29 cellular contexts compared by ENCODE assay signal in the genomic region with DNA sequence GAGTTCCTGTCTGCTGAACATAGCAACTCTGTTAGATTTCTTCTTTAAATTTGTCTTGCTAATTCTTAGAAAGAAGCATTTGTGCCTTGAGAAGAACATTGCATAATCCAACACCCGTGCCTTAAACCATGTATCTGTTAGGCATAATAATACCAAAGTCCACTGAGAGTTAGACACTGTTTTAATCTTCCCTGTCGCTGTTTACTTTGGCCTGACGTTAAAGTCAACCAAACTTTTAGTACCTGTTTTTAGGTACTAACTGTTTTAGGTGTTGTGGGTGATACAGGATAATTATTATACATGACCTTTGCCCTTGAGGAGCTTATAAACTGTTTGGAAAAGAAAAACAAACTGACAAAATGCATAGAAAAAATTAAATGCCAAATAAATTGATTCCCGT. TPM values are rescaled to one million over a fixed set of nuclear protein-coding genes. Genes with fewer than 3 reads are reported as not detected.
A peak's percentile ranks its signal among the peaks of the same experiment; 100 is the strongest.
DNase-seq lines count a peak whose midpoint lies in the region; ATAC-seq, FAIRE-seq and TF ChIP-seq lines count a peak whose summit lies in the region.
"Had no signal": no experiment of that assay in that cellular context is flagged by ENCODE, and none has a peak within 500 bp of the region (broad histone marks: within the 10 kb centered on the region; RNA-seq: fewer than 3 reads in every experiment).

No MANE protein-coding gene starts in this region.

- H3K36me3 ChIP-seq in MM.1S (replicated peaks; ENCODE audit: insufficient read depth, low read length): no peaks in the 10 kb centered on the region
- H3K36me3 ChIP-seq: thyroid gland had no signal

- H3K36me3 Mint-ChIP-seq in WTC11: peaks cover 4% of the 10 kb centered on the region
- peaks cover 22% of the 10 kb centered on the region for H3K36me3 Mint-ChIP-seq in mesothelial cell of epicardium
- H3K36me3 Mint-ChIP-seq in stimulated activated naive B cell treated with anti-CD40 and anti-IgM and Interleukin-4, amounts not matched to agents 10 μg/mL and 1 μg/mL and 100 μg/mL, for 72 hours: peaks cover 14 to 16% of the 10 kb centered on the region in 2 donors

- H3K4me1 Mint-ChIP-seq in WTC11: no peaks in the 10 kb centered on the region
- H3K4me1 Mint-ChIP-seq in mesothelial cell of epicardium: peaks cover 17% of the 10 kb centered on the region
- H3K4me1 Mint-ChIP-seq in stimulated activated naive B cell treated with anti-CD40 and anti-IgM and Interleukin-4, amounts not matched to agents 10 μg/mL and 1 μg/mL and 100 μg/mL, for 72 hours: peaks cover 26 to 34% of the 10 kb centered on the region in 2 donors

- FAIRE-seq in GM12891 (lab: Jason Lieb, UNC): no peak
- FAIRE-seq: K562, RCC 7860 had no signal

- no peak overlapping the region for H2AFZ ChIP-seq in MM.1S (ENCODE audit: low read length)
- H2AFZ ChIP-seq: parathyroid adenoma had no signal

- DNase-seq in MM.1S (no peak), WTC11 (ENCODE audit: low spot score) (no peak), mesothelial cell of epicardium (ENCODE audit: low spot score in 2 of 2, unreplicated experiment in 2 of 2) (no peak), NCI-H2107 treated with DMSO at 0.1 percent for 48 hours (lab: John Stamatoyannopoulos, UW; ENCODE audit: unreplicated experiment) (no peak), GM12891 (ENCODE audit: insufficient read length, low spot score) (no peak)
- DNase-seq in stimulated activated naive B cell treated with anti-CD40 and anti-IgM and Interleukin-4, amounts not matched to agents 10 μg/mL and 1 μg/mL and 100 μg/mL, for 72 hours: no peak
- DNase-seq: activated CD4-positive, alpha-beta memory T cell treated with anti-CD3 and anti-CD28 coated beads for 36 hours; activated naive CD4-positive, alpha-beta T cell; activated T-cell treated with anti-CD3 and anti-CD28 coated beads for 4 hours; AML-193; amniotic stem cell; dermis blood vessel endothelial cell; foreskin fibroblast; NCI-H1048; NCI-H187 treated with DMSO at 0.1 percent for 48 hours; NCI-H2227 treated with DMSO at 0.1 percent for 48 hours; NCI-H774; stimulated activated CD4-positive, alpha-beta T cell treated with anti-CD3 and anti-CD28 coated beads, Interleukin-2, amount 100 ng/mL, for 24 hours; stimulated activated naive CD4-positive, alpha-beta T cell treated with Interleukin-2 at 50 U/mL for 16 hours; T-helper 17 cell; thyroid gland had no signal

- H3K9me3 Mint-ChIP-seq in WTC11 (peaks cover 6% of the 10 kb centered on the region), mesothelial cell of epicardium (peaks cover 9% of the 10 kb centered on the region)
- peaks cover under 1 to 3% of the 10 kb centered on the region in 2 donors for H3K9me3 Mint-ChIP-seq in stimulated activated naive B cell treated with anti-CD40 and anti-IgM and Interleukin-4, amounts not matched to agents 10 μg/mL and 1 μg/mL and 100 μg/mL, for 72 hours
- H3K9me3 Mint-ChIP-seq: activated CD4-positive, alpha-beta memory T cell treated with anti-CD3 and anti-CD28 coated beads for 36 hours had no signal

- peaks cover 33% of the 10 kb centered on the region for H3K4me1 ChIP-seq in MM.1S (ENCODE audit: low read length)
- H3K4me1 ChIP-seq: parathyroid adenoma, SJSA1, thyroid gland had no signal

- no peak overlapping the region for H3K4me3 Mint-ChIP-seq in WTC11
- H3K4me3 Mint-ChIP-seq in mesothelial cell of epicardium: no peak overlapping the region
- H3K4me3 Mint-ChIP-seq in stimulated activated naive B cell treated with anti-CD40 and anti-IgM and Interleukin-4, amounts not matched to agents 10 μg/mL and 1 μg/mL and 100 μg/mL, for 72 hours: peak overlapping the region in 1 of 2 donors; percentile 10
- H3K4me3 Mint-ChIP-seq: activated CD4-positive, alpha-beta memory T cell treated with anti-CD3 and anti-CD28 coated beads for 36 hours; T-helper 17 cell had no signal

- TF ChIP-seq CTCF in MM.1S (IDR thresholded peaks at IDR 0.05; ENCODE audit: low read length) (no peak), WTC11 (IDR thresholded peaks at IDR 0.05) (no peak), mesothelial cell of epicardium (IDR thresholded peaks at IDR 0.05; ENCODE audit: unreplicated experiment) (no peak)

- 0 out of 2 replicates have a peak overlapping the region, but pooled peaks have one; percentile 15 for H3K27ac Mint-ChIP-seq in WTC11
- peak overlapping the region; percentile 30 for H3K27ac Mint-ChIP-seq in mesothelial cell of epicardium
- no peak overlapping the region for H3K27ac Mint-ChIP-seq in stimulated activated naive B cell treated with anti-CD40 and anti-IgM and Interleukin-4, amounts not matched to agents 10 μg/mL and 1 μg/mL and 100 μg/mL, for 72 hours
- H3K27ac Mint-ChIP-seq: activated CD4-positive, alpha-beta memory T cell treated with anti-CD3 and anti-CD28 coated beads for 36 hours; T-helper 17 cell had no signal

- POLR2A ChIA-PET in WTC11 (lab: Charles Lee): no interaction called here

- no peaks in the 10 kb centered on the region for H3K79me2 ChIP-seq in MM.1S (ENCODE audit: low read length)

- ATAC-seq in WTC11: no peak
- no peak for ATAC-seq in stimulated activated naive B cell treated with anti-CD40 and anti-IgM and Interleukin-4, amounts not matched to agents 10 μg/mL and 1 μg/mL and 100 μg/mL, for 72 hours (replicated peaks)
- no peak for ATAC-seq in GM21526 (IDR thresholded peaks at IDR 0.05; ENCODE audit: low FRiP score, unreplicated experiment)
- ATAC-seq: T-helper 17 cell had no signal

- peak overlapping the region; percentile 44; the same call in 1 of the 2 replicates for H3K4me2 ChIP-seq in MM.1S (ENCODE audit: low read depth, low read length)

- H3F3A ChIP-seq in MM.1S (ENCODE audit: insufficient read depth, low read length): peaks cover 21% of the 10 kb centered on the region

- no peaks in the 10 kb centered on the region for H4K20me1 ChIP-seq in MM.1S (ENCODE audit: insufficient read depth, low read length)

- no peaks in the 10 kb centered on the region for H3K27me3 ChIP-seq in MM.1S (replicated peaks; ENCODE audit: insufficient read depth, low read length)
- H3K27me3 ChIP-seq: SJSA1, thyroid gland had no signal

- peak overlapping the region; percentile 34; the same call in 1 of the 2 replicates for H3K27ac ChIP-seq in MM.1S (ENCODE audit: low read length)
- H3K27ac ChIP-seq: epithelial cell of prostate, parathyroid adenoma, SJSA1, thyroid gland had no signal

- no peak for TF ChIP-seq POLR2A in GM12891 (IDR thresholded peaks at IDR 0.05; ENCODE audit: low read depth, low read length)

- peak overlapping the region; percentile 0; the same call in 1 of the 2 replicates for H3K4me3 ChIP-seq in MM.1S (ENCODE audit: low read length)
- H3K4me3 ChIP-seq: K562, lung, SJSA1, thyroid gland had no signal

- no peak overlapping the region for H3K9ac ChIP-seq in MM.1S (ENCODE audit: low read length)
- H3K9ac ChIP-seq: parathyroid adenoma had no signal

- H3K9me2 ChIP-seq in MM.1S (replicated peaks; ENCODE audit: insufficient read depth, low read length): no peaks in the 10 kb centered on the region

- no peaks in the 10 kb centered on the region for H3K9me3 ChIP-seq in MM.1S (replicated peaks; ENCODE audit: insufficient read depth, low read length)
- H3K9me3 ChIP-seq: Caco-2, SJSA1, thyroid gland had no signal

- H3K27me3 Mint-ChIP-seq in WTC11 (ENCODE audit: low read depth): no peaks in the 10 kb centered on the region
- no peaks in the 10 kb centered on the region for H3K27me3 Mint-ChIP-seq in mesothelial cell of epicardium (ENCODE audit: low read depth)
- no peaks in the 10 kb centered on the region for H3K27me3 Mint-ChIP-seq in stimulated activated naive B cell treated with anti-CD40 and anti-IgM and Interleukin-4, amounts not matched to agents 10 μg/mL and 1 μg/mL and 100 μg/mL, for 72 hours
- H3K27me3 Mint-ChIP-seq: activated CD4-positive, alpha-beta memory T cell treated with anti-CD3 and anti-CD28 coated beads for 36 hours; T-helper 17 cell had no signal

- CTCF ChIA-PET in WTC11 (lab: Charles Lee): no interaction called here

TF ChIP-seq in WTC11, 78 proteins besides CTCF, POLR2A, EP300 and RAD21 (continues in another document):
- TF ChIP-seq FOXJ3 (CRISPR knock-in tag; IDR thresholded peaks at IDR 0.05; ENCODE audit: borderline replicate concordance): no peak
- no peak for TF ChIP-seq GRHL2 (CRISPR knock-in tag; IDR thresholded peaks at IDR 0.05; ENCODE audit: insufficient replicate concordance, severe bottlenecking)
- TF ChIP-seq, protein P1, sequence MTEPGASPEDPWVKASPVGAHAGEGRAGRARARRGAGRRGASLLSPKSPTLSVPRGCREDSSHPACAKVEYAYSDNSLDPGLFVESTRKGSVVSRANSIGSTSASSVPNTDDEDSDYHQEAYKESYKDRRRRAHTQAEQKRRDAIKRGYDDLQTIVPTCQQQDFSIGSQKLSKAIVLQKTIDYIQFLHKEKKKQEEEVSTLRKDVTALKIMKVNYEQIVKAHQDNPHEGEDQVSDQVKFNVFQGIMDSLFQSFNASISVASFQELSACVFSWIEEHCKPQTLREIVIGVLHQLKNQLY (CRISPR knock-in tag; IDR thresholded peaks at IDR 0.05): no peak
- TF ChIP-seq OVOL2 (CRISPR knock-in tag; IDR thresholded peaks at IDR 0.05; ENCODE audit: borderline replicate concordance): no peak
- TF ChIP-seq NR2C2 (CRISPR knock-in tag; IDR thresholded peaks at IDR 0.05): no peak
- no peak for TF ChIP-seq ZNF121 (CRISPR knock-in tag; IDR thresholded peaks at IDR 0.05)

TF ChIP-seq in GM12891, 5 proteins besides CTCF, POLR2A, EP300 and RAD21:
- no peak for TF ChIP-seq PAX5 (IDR thresholded peaks at IDR 0.05; ENCODE audit: insufficient read depth, low read length, severe bottlenecking)
- no peak for TF ChIP-seq POU2F2 (IDR thresholded peaks at IDR 0.05; ENCODE audit: low read depth, low read length)
- TF ChIP-seq TAF1 (IDR thresholded peaks at IDR 0.05; ENCODE audit: low read depth, low read length): no peak
- no peak for TF ChIP-seq SPI1 (IDR thresholded peaks at IDR 0.05; ENCODE audit: low read depth, low read length)
- TF ChIP-seq POLR2AphosphoS5 (IDR thresholded peaks at IDR 0.05; ENCODE audit: low read depth, low read length): no peak

RNA-seq across cellular contexts. Expression of gene KLHDC10, which starts 43.6 kb away (rescaled TPM):
- 14.4 to 16.5 TPM (median 15.0 TPM) in 3 replicates for total RNA-seq in WTC11 (2021)
- total RNA-seq in mesothelial cell of epicardium: 44.4 to 50.4 TPM (median 45.9 TPM) in 3 replicates
- 7.5 TPM for polyA plus RNA-seq in GM12891 (2012; ENCODE audit: low read depth, missing spikeins)
